Comparison of ENCODE assay signal across 8 cellular contexts in genomic region chr1:94039514-94039870, GRCh38.
DNase-seq lines count a peak whose midpoint lies in the region; ATAC-seq and TF ChIP-seq lines count a peak whose summit lies in the region.

No MANE protein-coding gene starts in this region.

- H3K9me3 ChIP-seq in RWPE2 (ENCODE audit: severe bottlenecking) (no peaks in the 10 kb centered on the region), heart right ventricle (no peaks in the 10 kb centered on the region)

- peak; percentile 15 for DNase-seq in DMS153 treated with DMSO at 0.1 percent for 48 hours (lab: John Stamatoyannopoulos, UW; ENCODE audit: unreplicated experiment)
- peak; percentile 70 for DNase-seq in HuH-7 (ENCODE audit: low spot score)
- DNase-seq in RWPE2 (ENCODE audit: low spot score) = no peak
- peak; percentile 42 for DNase-seq in activated naive CD8-positive, alpha-beta T cell treated with anti-CD3 and anti-CD28 coated beads for 36 hours
- peak; percentile 73 to 76 for DNase-seq in heart right ventricle
- DNase-seq in putamen (ENCODE audit: low spot score) = peak; percentile 56

- H3K27ac ChIP-seq in RWPE2 (ENCODE audit: poor library complexity, severe bottlenecking) (no peak overlapping the region), heart right ventricle (peak overlapping the region; percentile 19 to 83 (median 74))

- H3K27me3 ChIP-seq in RWPE2 (ENCODE audit: insufficient read depth, poor library complexity, severe bottlenecking) (no peaks in the 10 kb centered on the region), heart right ventricle (peaks cover 0 to 18% (median 0%) of the 10 kb centered on the region in 7 donors)

- TF ChIP-seq CTCF in RWPE2 (IDR thresholded peaks at IDR 0.05; ENCODE audit: poor library complexity, severe bottlenecking) (peak; percentile 93), heart right ventricle (IDR thresholded peaks at IDR 0.05) (peak; percentile 72 to 95 (median 85))

- H3K36me3 Mint-ChIP-seq in activated naive CD8-positive, alpha-beta T cell treated with anti-CD3 and anti-CD28 coated beads for 36 hours = no peaks in the 10 kb centered on the region

- no peak overlapping the region for H3K4me3 ChIP-seq in RWPE2 (ENCODE audit: severe bottlenecking)
- no peak overlapping the region for H3K4me3 ChIP-seq in heart right ventricle

- ATAC-seq in RWPE2 (ENCODE audit: low read depth) (peak; percentile 48; the same call in 1 of the 3 replicates), heart right ventricle (peak in 7 of 8 donors; percentile 17 to 58 (median 33)), HG03097 (IDR thresholded peaks at IDR 0.05; ENCODE audit: low FRiP score, unreplicated experiment) (no peak), HG03025 (IDR thresholded peaks at IDR 0.05; ENCODE audit: low FRiP score, unreplicated experiment) (no peak)

- intact Hi-C loops in heart right ventricle (cut with DNase I) = loop anchor here in 1 of 10 donors (10.0 kb wide), 1 partner anchor 425 kb away; no protein-coding TSS in a partner anchor

- H3K36me3 ChIP-seq in RWPE2 (ENCODE audit: low read depth) (no peaks in the 10 kb centered on the region), heart right ventricle (no peaks in the 10 kb centered on the region)

- no peaks in the 10 kb centered on the region for H3K9me3 Mint-ChIP-seq in activated naive CD8-positive, alpha-beta T cell treated with anti-CD3 and anti-CD28 coated beads for 36 hours

- H3K4me3 Mint-ChIP-seq in activated naive CD8-positive, alpha-beta T cell treated with anti-CD3 and anti-CD28 coated beads for 36 hours = no peak overlapping the region

- WGBS in heart right ventricle, 2 donors = 5 to 8% methylated on average over 4 of the region's 4 CpGs

- peaks cover 7% of the 10 kb centered on the region for H3K4me1 Mint-ChIP-seq in activated naive CD8-positive, alpha-beta T cell treated with anti-CD3 and anti-CD28 coated beads for 36 hours

- no peak overlapping the region for H3K27ac Mint-ChIP-seq in activated naive CD8-positive, alpha-beta T cell treated with anti-CD3 and anti-CD28 coated beads for 36 hours

- peaks cover 12% of the 10 kb centered on the region for H3K4me1 ChIP-seq in RWPE2 (ENCODE audit: insufficient read depth, poor library complexity, severe bottlenecking)
- peaks cover 3 to 58% (median 42%) of the 10 kb centered on the region in 9 donors for H3K4me1 ChIP-seq in heart right ventricle

- peaks cover 50% of the 10 kb centered on the region for H3K27me3 Mint-ChIP-seq in activated naive CD8-positive, alpha-beta T cell treated with anti-CD3 and anti-CD28 coated beads for 36 hours

Comparison
In these comparisons a context has a peak if more than half of its experiments do, and no peak if none do; other contexts are left out.
1. ATAC-seq: peak in RWPE2 (single experiment) and heart right ventricle (7 of 8); none in HG03097 (single experiment) and HG03025 (single experiment).